12 cellular contexts compared by ENCODE assay signal in genomic region chr3:129558076-129558771, GRCh38. TPM values are rescaled to one million over a fixed set of nuclear protein-coding genes. Genes with fewer than 3 reads are reported as not detected.
A peak's percentile ranks its signal among the peaks of the same experiment; 100 is the strongest.
DNase-seq lines count a peak whose midpoint lies in the region; ATAC-seq and TF ChIP-seq lines count a peak whose summit lies in the region.
"Had no signal": no experiment of that assay in that cellular context is flagged by ENCODE, and none has a peak within 500 bp of the region (broad histone marks: within the 10 kb centered on the region; RNA-seq: fewer than 3 reads in every experiment).

No MANE protein-coding gene starts in this region.

- no peaks in the 10 kb centered on the region for H3K9me3 Mint-ChIP-seq in immature natural killer cell
- H3K9me3 Mint-ChIP-seq: stimulated activated naive CD8-positive, alpha-beta T cell treated with anti-CD3 and anti-CD28 coated beads, Interleukin-15, Interleukin-2, amounts not matched to agents 100 ng/mL and 50 ng/mL, for 24 hours had no signal

- peaks cover 5 to 21% (median 12%) of the 10 kb centered on the region in 3 donors for H3K36me3 Mint-ChIP-seq in immature natural killer cell

- peak overlapping the region in 1 of 5 donors; percentile 0 for H3K9ac ChIP-seq in subcutaneous abdominal adipose tissue (ENCODE audit: low read length in 5 of 5)

- no peaks in the 10 kb centered on the region for H3K27me3 ChIP-seq in WERI-Rb-1 (ENCODE audit: insufficient read depth, low read depth, severe bottlenecking)
- H3K27me3 ChIP-seq in subcutaneous abdominal adipose tissue (ENCODE audit: control insufficient read depth in 5 of 5, insufficient read depth in 4 of 5, low read length in 5 of 5) = no peaks in the 10 kb centered on the region

- H3K27me3 Mint-ChIP-seq in immature natural killer cell (ENCODE audit: low read depth in 3 of 3) = peaks cover 9 to 16% (median 11%) of the 10 kb centered on the region in 3 donors

- peak overlapping the region; percentile 74 for H3K4me3 ChIP-seq in HFF-Myc (replicated peaks; ENCODE audit: low read depth, low read length)
- H3K4me3 ChIP-seq in WERI-Rb-1 (ENCODE audit: low read depth, low read length) = no peak overlapping the region
- H3K4me3 ChIP-seq in subcutaneous abdominal adipose tissue (ENCODE audit: low read depth in 1 of 5, low read length in 5 of 5) = no peak overlapping the region

- H3K9me3 ChIP-seq in WERI-Rb-1 (ENCODE audit: severe bottlenecking) = no peaks in the 10 kb centered on the region
- no peaks in the 10 kb centered on the region for H3K9me3 ChIP-seq in subcutaneous abdominal adipose tissue (ENCODE audit: control insufficient read depth in 5 of 5, low read length in 5 of 5)

- TF ChIP-seq CTCF in HFF-Myc (IDR thresholded peaks at IDR 0.05; ENCODE audit: low read depth, low read length, missing control alignments) = no peak
- TF ChIP-seq CTCF in WERI-Rb-1 (IDR thresholded peaks at IDR 0.05; ENCODE audit: low read depth, low read length) = no peak

- H3K27ac ChIP-seq in WERI-Rb-1 (peak overlapping the region; percentile 58), subcutaneous abdominal adipose tissue (ENCODE audit: low read depth, low read length) (peak overlapping the region; percentile 65)
- H3K27ac ChIP-seq: epithelial cell of prostate had no signal

- H3K4me3 Mint-ChIP-seq in immature natural killer cell = peak overlapping the region; percentile 52 to 73 (median 65)
- H3K4me3 Mint-ChIP-seq: stimulated activated naive CD8-positive, alpha-beta T cell treated with anti-CD3 and anti-CD28 coated beads, Interleukin-15, Interleukin-2, amounts not matched to agents 100 ng/mL and 50 ng/mL, for 24 hours had no signal

- DNase-seq in HFF-Myc (ENCODE audit: extremely low read depth, low read depth) (no peak), WERI-Rb-1 (no peak), immature natural killer cell (peak; percentile 75 to 76 (median 75)), NCI-H1694 (lab: John Stamatoyannopoulos, UW) (no peak), amniotic stem cell (lab: John Stamatoyannopoulos, UW) (no peak)
- DNase-seq in activated effector memory CD4-positive, alpha-beta T cell treated with Interleukin-2 at 50 U/mL for 16 hours = no peak
- DNase-seq: activated gamma-delta T cell treated with Interleukin-2 at 50 U/mL for 16 hours had no signal

- peaks cover 22% of the 10 kb centered on the region for H3K36me3 ChIP-seq in WERI-Rb-1
- peaks cover 0 to 83% (median 68%) of the 10 kb centered on the region in 5 donors for H3K36me3 ChIP-seq in subcutaneous abdominal adipose tissue (ENCODE audit: control insufficient read depth in 5 of 5, insufficient read depth in 5 of 5, low read length in 5 of 5)

- ATAC-seq in HG03439 (IDR thresholded peaks at IDR 0.05; ENCODE audit: unreplicated experiment) = no peak

- H3K27ac Mint-ChIP-seq in immature natural killer cell = peak overlapping the region; percentile 84 to 94 (median 92)
- H3K27ac Mint-ChIP-seq: stimulated activated naive CD8-positive, alpha-beta T cell treated with anti-CD3 and anti-CD28 coated beads, Interleukin-15, Interleukin-2, amounts not matched to agents 100 ng/mL and 50 ng/mL, for 24 hours had no signal

- peaks cover 20 to 95% (median 76%) of the 10 kb centered on the region in 5 donors for H3K4me1 ChIP-seq in subcutaneous abdominal adipose tissue (ENCODE audit: control insufficient read depth in 5 of 5, insufficient read depth in 5 of 5, low read length in 5 of 5)

- H3K4me1 Mint-ChIP-seq in immature natural killer cell = peaks cover 50 to 52% of the 10 kb centered on the region in 2 donors

RNA-seq across cellular contexts. Expression of gene H1-8, which starts 15.2 kb away (rescaled TPM):
- polyA plus RNA-seq in immature natural killer cell = not detected
- polyA plus RNA-seq: liver had no signal

RNA-seq across cellular contexts. Expression of gene RHO, which starts 29.8 kb away (rescaled TPM):
- not detected for polyA plus RNA-seq in immature natural killer cell
- polyA plus RNA-seq: liver had no signal

RNA-seq across cellular contexts. Expression of gene PLXND1, which starts 48.3 kb away (rescaled TPM):
- polyA plus RNA-seq in immature natural killer cell = 10 to 100 TPM in 1 of 3 donors, 1 to 10 TPM in 2; 3.1 to 30.2 (median 6.1) TPM

Comparison
In these comparisons a context has a peak if more than half of its experiments do, and no peak if none do; other contexts are left out.
1. DNase-seq: peak in immature natural killer cell (3 of 3); none in HFF-Myc (single experiment), WERI-Rb-1 (single experiment), NCI-H1694 (single experiment), activated effector memory CD4-positive, alpha-beta T cell treated with Interleukin-2 at 50 U/mL for 16 hours (single experiment) and amniotic stem cell (single experiment).